8 cellular contexts compared by ENCODE assay signal in the genomic region with DNA sequence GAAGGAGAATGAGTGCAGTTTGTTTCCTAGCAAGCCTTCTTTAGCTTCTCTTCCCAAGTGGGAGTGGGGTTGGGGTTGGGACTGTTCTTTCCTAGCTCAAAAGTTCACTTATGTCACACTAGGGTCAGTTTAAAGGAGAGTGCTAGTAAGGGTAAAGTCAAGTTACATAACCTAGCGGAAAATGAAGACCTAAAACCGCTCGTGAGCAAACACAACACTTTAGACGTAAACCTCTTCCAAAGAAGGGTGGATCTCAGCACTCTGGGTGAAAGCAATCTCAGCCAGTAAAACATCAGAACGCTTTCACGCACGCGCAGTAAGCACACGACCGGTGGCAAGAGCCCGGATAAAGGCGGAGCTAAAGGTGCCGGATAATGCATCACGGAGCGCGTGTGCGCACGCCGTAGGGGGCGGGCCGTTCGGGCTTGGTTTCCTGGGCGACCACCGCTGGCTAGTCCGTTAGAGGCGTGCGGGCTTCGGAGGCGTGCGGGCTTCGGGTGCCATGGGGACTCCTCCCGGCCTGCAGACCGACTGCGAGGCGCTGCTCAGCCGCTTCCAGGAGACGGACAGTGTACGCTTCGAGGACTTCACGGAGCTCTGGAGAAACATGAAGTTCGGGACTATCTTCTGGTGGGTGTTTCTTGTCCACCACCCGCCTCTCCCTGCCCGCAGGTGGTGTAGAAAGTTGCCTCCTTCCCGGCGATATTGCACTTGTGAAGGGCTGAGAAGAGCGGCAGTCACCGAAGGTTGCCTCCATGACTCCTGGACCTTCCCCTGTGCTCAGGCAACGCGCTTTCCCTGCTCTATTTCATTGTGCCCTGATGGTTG. TPM values are rescaled to one million over a fixed set of nuclear protein-coding genes. Genes with fewer than 3 reads are reported as not detected.
DNase-seq lines count a peak whose midpoint lies in the region; ATAC-seq, FAIRE-seq and TF ChIP-seq lines count a peak whose summit lies in the region.

TSS of gene SNAPC1 (plus strand) at position 462 of the 828 bp plus-strand sequence. CDS start at position 503, 41 bp downstream.

- no peaks in the 10 kb centered on the region for H3K36me3 Mint-ChIP-seq in mesothelial cell of epicardium

- H3K27me3 ChIP-seq in OCI-LY3 (ENCODE audit: low read depth, low read length), result no peaks in the 10 kb centered on the region
- no peaks in the 10 kb centered on the region for H3K27me3 ChIP-seq in endothelial cell of umbilical vein (ENCODE audit: control insufficient read depth in 2 of 2, insufficient read depth in 2 of 2, low read length in 2 of 2)

- H3K27ac ChIP-seq in OCI-LY3 (ENCODE audit: low read length), result peak within 1 kb of the TSS; percentile 72
- peak within 1 kb of the TSS; percentile 66 for H3K27ac ChIP-seq in endothelial cell of umbilical vein (ENCODE audit: insufficient read depth, low read depth, low read length)

- BruUV-seq in endothelial cell of umbilical vein (replicated peaks; lab: Mats Ljungman, UMichigan), result TSS peak; percentile 96

- peak within 1 kb of the TSS; percentile 79 for H3K9ac ChIP-seq in OCI-LY3 (ENCODE audit: low read length)
- H3K9ac ChIP-seq in endothelial cell of umbilical vein (replicated peaks; ENCODE audit: extremely low read depth, insufficient read depth, low read length), result peak within 1 kb of the TSS; percentile 80

- H3K36me3 ChIP-seq in OCI-LY3 (replicated peaks; ENCODE audit: low read depth, low read length) (peaks cover 10% of the 10 kb centered on the region), endothelial cell of umbilical vein (ENCODE audit: control insufficient read depth in 2 of 2, extremely low read depth in 1 of 2, insufficient read depth in 2 of 2, low read length in 2 of 2) (no peaks in the 10 kb centered on the region)

- POLR2A ChIA-PET in endothelial cell of umbilical vein (lab: Charles Lee), result interaction anchor here (0.6 to 2.3 kb wide), 7 partner anchors 9 to 291 kb away, joined by 3 to 17 read pairs (median 4); partner anchors contain the start of gene HIF1A

- intact Hi-C loops in endothelial cell of umbilical vein (cut with micrococcal nuclease), result loop anchor here (1.0 to 10.0 kb wide), 2 partner anchors 287 to 467 kb away; no protein-coding TSS in a partner anchor

- H3K4me1 ChIP-seq in OCI-LY3 (ENCODE audit: low read length) (peaks cover 19% of the 10 kb centered on the region), endothelial cell of umbilical vein (ENCODE audit: control insufficient read depth, extremely low read depth, insufficient read depth, low read length) (peaks cover 29% of the 10 kb centered on the region)

- peak within 1 kb of the TSS; percentile 84 for H3K4me2 ChIP-seq in OCI-LY3 (ENCODE audit: low read length)
- peak within 1 kb of the TSS; percentile 88 for H3K4me2 ChIP-seq in endothelial cell of umbilical vein (ENCODE audit: insufficient read depth, low read length)

- H4K20me1 ChIP-seq in OCI-LY3 (ENCODE audit: insufficient read depth, low read length) (no peaks in the 10 kb centered on the region), endothelial cell of umbilical vein (replicated peaks; ENCODE audit: control insufficient read depth, extremely low read depth, insufficient read depth, low read length) (no peaks in the 10 kb centered on the region)

- ATAC-seq in GM21528 (IDR thresholded peaks at IDR 0.05; ENCODE audit: low FRiP score, unreplicated experiment), result peak; percentile 99

- H2AFZ ChIP-seq in OCI-LY3 (ENCODE audit: low read depth, low read length) (peak within 1 kb of the TSS; percentile 88), endothelial cell of umbilical vein (ENCODE audit: low read depth, low read length) (peak within 1 kb of the TSS; percentile 83)

- TF ChIP-seq POLR2A in endothelial cell of umbilical vein (IDR thresholded peaks at IDR 0.05; ENCODE audit: low read depth, low read length), result peak; percentile 89

- H3K79me2 ChIP-seq in OCI-LY3 (ENCODE audit: low read length), result peaks cover 42% of the 10 kb centered on the region
- H3K79me2 ChIP-seq in endothelial cell of umbilical vein (ENCODE audit: control insufficient read depth, insufficient read depth, low read length), result peaks cover 46% of the 10 kb centered on the region

- DNase-seq in DMS 273 treated with DMSO at 0.1 percent for 48 hours (lab: John Stamatoyannopoulos, UW) (peak; percentile 97), HuH-7.5 (ENCODE audit: low spot score) (peak; percentile 95), activated T-cell treated with anti-CD3 and anti-CD28 coated beads for 24 hours (ENCODE audit: low read depth) (peak; percentile 96), endothelial cell of umbilical vein (ENCODE audit: low read depth, low spot score) (peak; percentile 98), mesothelial cell of epicardium (ENCODE audit: low spot score in 2 of 2, unreplicated experiment in 2 of 2) (peak; percentile 91 to 96)
- DNase-seq in stimulated activated CD8-positive, alpha-beta memory T cell treated with anti-CD3 and anti-CD28 coated beads, Interleukin-15, amount 100 ng/mL, for 4 hours (ENCODE audit: low read depth in 2 of 2), result peak; percentile 94 to 95

- no peaks in the 10 kb centered on the region for H3K9me3 Mint-ChIP-seq in mesothelial cell of epicardium

- TF ChIP-seq CTCF in OCI-LY3 (IDR thresholded peaks at IDR 0.05; ENCODE audit: low read depth, low read length) (no peak), endothelial cell of umbilical vein (IDR thresholded peaks at IDR 0.05; ENCODE audit: extremely low read depth in 1 of 2, insufficient read depth in 1 of 2, low read depth in 1 of 2, low read length in 2 of 2) (no peak), mesothelial cell of epicardium (IDR thresholded peaks at IDR 0.05; ENCODE audit: unreplicated experiment) (no peak)

- CTCF ChIA-PET in endothelial cell of umbilical vein (lab: Charles Lee), result interaction anchor here (1.0 to 5.6 kb wide), 7 partner anchors 10 to 292 kb away, joined by 3 to 24 read pairs (median 5); no protein-coding TSS in a partner anchor

- H3K27ac Mint-ChIP-seq in mesothelial cell of epicardium, result peak within 1 kb of the TSS; percentile 98

- no peaks in the 10 kb centered on the region for H3K27me3 Mint-ChIP-seq in mesothelial cell of epicardium (ENCODE audit: low read depth)

- peak within 1 kb of the TSS; percentile 91 for H3K4me3 Mint-ChIP-seq in mesothelial cell of epicardium

- dilution Hi-C loops in endothelial cell of umbilical vein (cut with MboI; ENCODE audit: extremely low pct_ligation_motif_present, low sequenced_read_pairs), result no loop called here

- H3K4me1 Mint-ChIP-seq in mesothelial cell of epicardium, result peaks cover 48% of the 10 kb centered on the region

- no peaks in the 10 kb centered on the region for H3K9me1 ChIP-seq in endothelial cell of umbilical vein (replicated peaks; ENCODE audit: control insufficient read depth, extremely low read depth, insufficient read depth, low read length)

- peak; percentile 96 for FAIRE-seq in endothelial cell of umbilical vein (lab: Jason Lieb, UNC)

- no peaks in the 10 kb centered on the region for H3K9me3 ChIP-seq in OCI-LY3 (ENCODE audit: insufficient read depth, low read length)
- H3K9me3 ChIP-seq in endothelial cell of umbilical vein (replicated peaks; ENCODE audit: control insufficient read depth, insufficient read depth, low read length), result no peaks in the 10 kb centered on the region

- peak within 1 kb of the TSS; percentile 93 for H3K4me3 ChIP-seq in OCI-LY3 (ENCODE audit: low read length)
- H3K4me3 ChIP-seq in endothelial cell of umbilical vein (replicated peaks in 1 of 3; ENCODE audit: insufficient read depth in 1 of 3, low read depth in 1 of 3, low read length in 3 of 3), result peak within 1 kb of the TSS; percentile 63 to 86 (median 83)

TF ChIP-seq in endothelial cell of umbilical vein, 7 proteins besides CTCF, POLR2A, EP300 and RAD21:
- TF ChIP-seq GATA2 (IDR thresholded peaks at IDR 0.05; ENCODE audit: insufficient read depth, insufficient read length, low read depth, low read length), result no peak
- TF ChIP-seq, protein P1, sequence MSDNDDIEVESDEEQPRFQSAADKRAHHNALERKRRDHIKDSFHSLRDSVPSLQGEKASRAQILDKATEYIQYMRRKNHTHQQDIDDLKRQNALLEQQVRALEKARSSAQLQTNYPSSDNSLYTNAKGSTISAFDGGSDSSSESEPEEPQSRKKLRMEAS (IDR thresholded peaks at IDR 0.05; ENCODE audit: insufficient read depth, insufficient read length), result no peak
- no peak for TF ChIP-seq JUN (IDR thresholded peaks at IDR 0.05; ENCODE audit: borderline replicate concordance, insufficient read depth, insufficient read length, low read depth)
- TF ChIP-seq FOS (IDR thresholded peaks at IDR 0.05; ENCODE audit: borderline replicate concordance, insufficient read depth, low read length), result no peak
- TF ChIP-seq MYC (IDR thresholded peaks at IDR 0.05; ENCODE audit: low read depth, low read length), result no peak
- peak; percentile 87 for TF ChIP-seq POLR2AphosphoS5 (IDR thresholded peaks at IDR 0.05; ENCODE audit: insufficient read depth, low read depth, low read length)

RNA-seq across cellular contexts. Expression of gene SNAPC1, which starts in this region (rescaled TPM):
- total RNA-seq in endothelial cell of umbilical vein (12.7 and 21.8 TPM in 2 replicates), mesothelial cell of epicardium (6.2 to 6.6 TPM (median 6.6 TPM) in 3 replicates)
- 7.7 and 14.3 TPM in 2 replicates for polyA plus RNA-seq in endothelial cell of umbilical vein
- 13.7 and 15.0 TPM in 2 replicates for polyA plus RNA-seq in endothelial cell of umbilical vein (2011; cell fraction: cytosol; rRNA removed)
- polyA plus RNA-seq in endothelial cell of umbilical vein (2011; cell fraction: nucleus; rRNA removed), result 8.4 and 13.5 TPM in 2 replicates
- polyA plus RNA-seq in endothelial cell of umbilical vein (2012), result 34.1 and 59.0 TPM in 2 replicates
- polyA minus RNA-seq in endothelial cell of umbilical vein, result 3.6 TPM in 2 replicates
- 2.4 TPM for polyA minus RNA-seq in endothelial cell of umbilical vein (2011; cell fraction: cytosol; rRNA and poly(A)+ RNA removed)
- polyA minus RNA-seq in endothelial cell of umbilical vein (2011; cell fraction: nucleus; rRNA and poly(A)+ RNA removed), result 4.7 and 5.5 TPM in 2 replicates

Comparison
In these comparisons a context has a peak if more than half of its experiments do, and no peak if none do; other contexts are left out.
1. Peak in every context shown above with its lines: DNase-seq, ATAC-seq, H3K4me3 ChIP-seq and H3K27ac ChIP-seq.